8 cellular contexts compared by ENCODE assay signal in genomic region chr21:34889287-34889536, GRCh38.
DNase-seq lines count a peak whose midpoint lies in the region; ATAC-seq, FAIRE-seq and TF ChIP-seq lines count a peak whose summit lies in the region.

No MANE protein-coding gene starts in this region.

- H3K27me3 Mint-ChIP-seq in activated CD4-positive, alpha-beta T cell treated with anti-CD3 and anti-CD28 coated beads for 36 hours: no peaks in the 10 kb centered on the region

- no peak for TF ChIP-seq POLR2A in thyroid gland (IDR thresholded peaks at IDR 0.05)

- peaks cover 27% of the 10 kb centered on the region for H3K27me3 ChIP-seq in thyroid gland

- H3K9me3 ChIP-seq in mucosa of descending colon: no peaks in the 10 kb centered on the region
- no peaks in the 10 kb centered on the region for H3K9me3 ChIP-seq in thyroid gland

- peaks cover 27% of the 10 kb centered on the region for H3K36me3 Mint-ChIP-seq in activated CD4-positive, alpha-beta T cell treated with anti-CD3 and anti-CD28 coated beads for 36 hours (ENCODE audit: low read depth)

- peak; percentile 4 for ATAC-seq in GM21367 (IDR thresholded peaks at IDR 0.05; ENCODE audit: unreplicated experiment)
- peak; percentile 1 for ATAC-seq in activated CD4-positive, alpha-beta T cell treated with anti-CD3 and anti-CD28 coated beads for 36 hours
- ATAC-seq in mucosa of descending colon: peak; percentile 6

- no peak for TF ChIP-seq CTCF in AG09309 (IDR thresholded peaks at IDR 0.05; ENCODE audit: control insufficient read depth, insufficient read depth, low read depth, low read length, missing control alignments)
- TF ChIP-seq CTCF in mucosa of descending colon (IDR thresholded peaks at IDR 0.05): no peak
- no peak for TF ChIP-seq CTCF in thyroid gland (IDR thresholded peaks at IDR 0.05)

- H3K36me3 ChIP-seq in mucosa of descending colon (ENCODE audit: low read depth) (no peaks in the 10 kb centered on the region), thyroid gland (no peaks in the 10 kb centered on the region)

- DNase-seq in AG09309 (ENCODE audit: low read depth) (no peak), LHCN-M2 (ENCODE audit: low read depth) (peak; percentile 73), mucosa of descending colon (peak; percentile 63 to 80 (median 76)), thyroid gland (peak in 1 of 2 donors; percentile 47), urothelium cell line (ENCODE audit: low spot score) (no peak)
- DNase-seq in activated CD4-positive, alpha-beta T cell treated with anti-CD3 and anti-CD28 coated beads for 36 hours: peak; percentile 77
- peak; percentile 41 for DNase-seq in effector CD4-positive, alpha-beta T cell

- CTCF ChIA-PET in activated CD4-positive, alpha-beta T cell treated with anti-CD3 and anti-CD28 coated beads for 36 hours (lab: Charles Lee): interaction anchor here (0.6 to 7.7 kb wide), 17 partner anchors 10 to 489 kb away, joined by 3 to 32 read pairs (median 4); no protein-coding TSS in a partner anchor

- peak overlapping the region; percentile 53 to 92 (median 74) for H3K27ac ChIP-seq in thyroid gland

- peaks cover 38% of the 10 kb centered on the region for H3K4me1 Mint-ChIP-seq in activated CD4-positive, alpha-beta T cell treated with anti-CD3 and anti-CD28 coated beads for 36 hours

- FAIRE-seq in urothelium cell line (lab: Jason Lieb, UNC): no peak

- peaks cover 7% of the 10 kb centered on the region for H3K4me1 ChIP-seq in mucosa of descending colon (ENCODE audit: low read depth)
- peaks cover 11 to 32% of the 10 kb centered on the region in 2 donors for H3K4me1 ChIP-seq in thyroid gland

- intact Hi-C loops in activated CD4-positive, alpha-beta T cell treated with anti-CD3 and anti-CD28 coated beads for 36 hours (cut with DNase I, micrococcal nuclease): loop anchor here (2.0 to 10.0 kb wide), 14 partner anchors 46 to 953 kb away; no protein-coding TSS in a partner anchor
- intact Hi-C loops in mucosa of descending colon (cut with DNase I, micrococcal nuclease) (loop anchor here (5.0 to 10.0 kb wide), 2 partner anchors 94 to 513 kb away; no protein-coding TSS in a partner anchor), thyroid gland (cut with DNase I) (loop anchor here (10.0 kb wide), 3 partner anchors 64 to 516 kb away; no protein-coding TSS in a partner anchor)

- peak overlapping the region; percentile 57 for H3K4me3 ChIP-seq in AG09309 (ENCODE audit: control insufficient read depth, low read depth, low read length)
- H3K4me3 ChIP-seq in mucosa of descending colon: peak overlapping the region; percentile 38
- H3K4me3 ChIP-seq in thyroid gland (replicated peaks in 1 of 3): peak overlapping the region; percentile 45 to 74 (median 53)

- POLR2A ChIA-PET in activated CD4-positive, alpha-beta T cell treated with anti-CD3 and anti-CD28 coated beads for 36 hours (lab: Charles Lee): interaction anchor here (1.0 to 5.6 kb wide), 13 partner anchors 22 to 209 kb away, joined by 3 to 104 read pairs (median 6); no protein-coding TSS in a partner anchor

- H3K9me3 Mint-ChIP-seq in activated CD4-positive, alpha-beta T cell treated with anti-CD3 and anti-CD28 coated beads for 36 hours (ENCODE audit: low read depth): no peaks in the 10 kb centered on the region

- H3K4me3 Mint-ChIP-seq in activated CD4-positive, alpha-beta T cell treated with anti-CD3 and anti-CD28 coated beads for 36 hours: peak overlapping the region; percentile 83

- 1% methylated on average over 14 of the region's 31 CpGs; no CpG with 5 or more reads in 1 of the 2 donors for whole genome bisulfite sequencing in thyroid gland, 2 donors

- peak overlapping the region; percentile 97 for H3K27ac Mint-ChIP-seq in activated CD4-positive, alpha-beta T cell treated with anti-CD3 and anti-CD28 coated beads for 36 hours

Comparison
In these comparisons a context has a peak if more than half of its experiments do, and no peak if none do; other contexts are left out.
1. DNase-seq: peak in LHCN-M2 (single experiment), activated CD4-positive, alpha-beta T cell treated with anti-CD3 and anti-CD28 coated beads for 36 hours (single experiment), effector CD4-positive, alpha-beta T cell (single experiment) and mucosa of descending colon (3 of 3); none in AG09309 (single experiment) and urothelium cell line (single experiment).
2. Peak in every context shown above with its lines, with median percentiles within 50 percentile points of each other: H3K4me3 ChIP-seq and ATAC-seq.